Comparison of ENCODE assay signal across 11 cellular contexts in the genomic region with DNA sequence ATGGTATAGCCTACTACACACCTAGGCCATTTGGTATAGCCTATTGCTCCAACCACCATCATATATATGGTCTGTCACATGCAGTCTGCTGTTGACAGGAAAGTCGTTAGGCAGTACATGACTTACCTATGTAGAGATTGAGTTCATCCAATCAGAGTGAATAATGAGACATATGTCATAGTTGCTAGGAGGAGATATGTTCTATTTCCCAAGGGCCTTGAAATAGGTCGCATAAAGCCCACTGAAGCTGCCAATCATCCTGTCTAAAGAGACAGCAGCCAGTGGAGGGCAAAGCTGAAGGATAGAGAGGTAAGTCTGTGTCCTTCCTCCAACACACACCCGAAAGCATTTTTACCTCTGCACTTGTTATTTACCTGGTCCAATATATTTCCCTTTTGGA.
A peak's percentile ranks its signal among the peaks of the same experiment; 100 is the strongest.
DNase-seq lines count a peak whose midpoint lies in the region; ATAC-seq and TF ChIP-seq lines count a peak whose summit lies in the region.
"Had no signal": no experiment of that assay in that cellular context is flagged by ENCODE, and none has a peak within 500 bp of the region (broad histone marks: within the 10 kb centered on the region; RNA-seq: fewer than 3 reads in every experiment).

No MANE protein-coding gene starts in this region.

- no peak for TF ChIP-seq CTCF in WTC11 (IDR thresholded peaks at IDR 0.05)
- TF ChIP-seq CTCF in adrenal gland (IDR thresholded peaks at IDR 0.05), result no peak

- peaks cover 3% of the 10 kb centered on the region; the same call in 1 of the 2 replicates for H3K36me3 Mint-ChIP-seq in WTC11
- no peaks in the 10 kb centered on the region for H3K36me3 Mint-ChIP-seq in naive thymus-derived CD4-positive, alpha-beta T cell

- H3K27me3 Mint-ChIP-seq in WTC11 (ENCODE audit: low read depth), result no peaks in the 10 kb centered on the region
- H3K27me3 Mint-ChIP-seq in stimulated activated naive CD8-positive, alpha-beta T cell treated with anti-CD3 and anti-CD28 coated beads, Interleukin-15, amount 100 ng/mL, for 72 hours, result no peaks in the 10 kb centered on the region
- no peaks in the 10 kb centered on the region for H3K27me3 Mint-ChIP-seq in naive thymus-derived CD4-positive, alpha-beta T cell

- H3K27ac Mint-ChIP-seq in WTC11, result no peak overlapping the region
- H3K27ac Mint-ChIP-seq in stimulated activated naive CD8-positive, alpha-beta T cell treated with anti-CD3 and anti-CD28 coated beads, Interleukin-15, amount 100 ng/mL, for 72 hours, result no peak overlapping the region
- no peak overlapping the region for H3K27ac Mint-ChIP-seq in naive thymus-derived CD4-positive, alpha-beta T cell

- no peaks in the 10 kb centered on the region for H3K4me1 ChIP-seq in adrenal gland (replicated peaks in 1 of 2)
- no peaks in the 10 kb centered on the region for H3K4me1 ChIP-seq in naive thymus-derived CD4-positive, alpha-beta T cell (ENCODE audit: control insufficient read depth in 2 of 2, insufficient read depth in 2 of 2, low read length in 2 of 2)

- no peak overlapping the region for H3K4me3 Mint-ChIP-seq in WTC11
- H3K4me3 Mint-ChIP-seq in stimulated activated naive CD8-positive, alpha-beta T cell treated with anti-CD3 and anti-CD28 coated beads, Interleukin-15, amount 100 ng/mL, for 72 hours, result no peak overlapping the region
- H3K4me3 Mint-ChIP-seq in naive thymus-derived CD4-positive, alpha-beta T cell, result no peak overlapping the region

- no peak overlapping the region for H3K27ac ChIP-seq in adrenal gland
- H3K27ac ChIP-seq in naive thymus-derived CD4-positive, alpha-beta T cell (ENCODE audit: low read depth, low read length), result no peak overlapping the region
- H3K27ac ChIP-seq: cardiac muscle cell had no signal

- ATAC-seq in GM19397 (IDR thresholded peaks at IDR 0.05; ENCODE audit: unreplicated experiment) (peak; percentile 69), WTC11 (peak; percentile 71)
- no peak for ATAC-seq in stimulated activated naive CD8-positive, alpha-beta T cell treated with anti-CD3 and anti-CD28 coated beads, Interleukin-15, amount 100 ng/mL, for 72 hours
- no peak for ATAC-seq in naive thymus-derived CD4-positive, alpha-beta T cell
- ATAC-seq: stimulated activated naive CD8-positive, alpha-beta T cell treated with anti-CD3 and anti-CD28 coated beads, Interleukin-15, Interleukin-2, amounts not matched to agents 100 U/mL and 50 U/mL, for 24 hours had no signal

- POLR2A ChIA-PET in WTC11 (lab: Charles Lee), result no interaction called here
- POLR2A ChIA-PET in naive thymus-derived CD4-positive, alpha-beta T cell (lab: Charles Lee), result no interaction called here

- DNase-seq in DMS 273 treated with DMSO at 0.1 percent for 48 hours (lab: John Stamatoyannopoulos, UW) (peak; percentile 28), HuH-7 (ENCODE audit: low spot score) (peak; percentile 12), WTC11 (ENCODE audit: low spot score) (no peak), adrenal gland (no peak)
- DNase-seq in stimulated activated naive CD8-positive, alpha-beta T cell treated with anti-CD3 and anti-CD28 coated beads, Interleukin-15, amount 100 ng/mL, for 72 hours, result no peak
- no peak for DNase-seq in activated CD8-positive, alpha-beta memory T cell treated with anti-CD3 and anti-CD28 coated beads, Interleukin-2, amount 50 U/mL, for 48 hours
- no peak for DNase-seq in naive thymus-derived CD4-positive, alpha-beta T cell
- DNase-seq: NCI-H1105 treated with DMSO at 0.1 percent for 48 hours; stimulated activated naive CD8-positive, alpha-beta T cell treated with anti-CD3 and anti-CD28 coated beads, Interleukin-15, Interleukin-2, amounts not matched to agents 100 U/mL and 50 U/mL, for 24 hours had no signal

- no peaks in the 10 kb centered on the region for H3K4me1 Mint-ChIP-seq in WTC11
- H3K4me1 Mint-ChIP-seq in stimulated activated naive CD8-positive, alpha-beta T cell treated with anti-CD3 and anti-CD28 coated beads, Interleukin-15, amount 100 ng/mL, for 72 hours, result no peaks in the 10 kb centered on the region
- H3K4me1 Mint-ChIP-seq in naive thymus-derived CD4-positive, alpha-beta T cell, result no peaks in the 10 kb centered on the region

- intact Hi-C loops in adrenal gland (cut with DNase I), result no loop called here
- intact Hi-C loops in naive thymus-derived CD4-positive, alpha-beta T cell (cut with micrococcal nuclease), result no loop called here

- no peak overlapping the region for H3K4me3 ChIP-seq in adrenal gland
- no peak overlapping the region for H3K4me3 ChIP-seq in naive thymus-derived CD4-positive, alpha-beta T cell (ENCODE audit: low read length)
- H3K4me3 ChIP-seq: cardiac muscle cell had no signal

- H3K9me3 Mint-ChIP-seq in WTC11, result peaks cover 18% of the 10 kb centered on the region
- H3K9me3 Mint-ChIP-seq in stimulated activated naive CD8-positive, alpha-beta T cell treated with anti-CD3 and anti-CD28 coated beads, Interleukin-15, amount 100 ng/mL, for 72 hours, result peaks cover 7 to 10% of the 10 kb centered on the region in 2 donors
- peaks cover 0 to 10% (median 2%) of the 10 kb centered on the region in 11 donors for H3K9me3 Mint-ChIP-seq in naive thymus-derived CD4-positive, alpha-beta T cell

- no peaks in the 10 kb centered on the region for H3K9me3 ChIP-seq in adrenal gland (replicated peaks in 1 of 3)
- no peaks in the 10 kb centered on the region for H3K9me3 ChIP-seq in naive thymus-derived CD4-positive, alpha-beta T cell (ENCODE audit: control insufficient read depth in 2 of 3, low read length in 3 of 3)

- H3K36me3 ChIP-seq in adrenal gland (replicated peaks in 1 of 2), result no peaks in the 10 kb centered on the region
- H3K36me3 ChIP-seq in naive thymus-derived CD4-positive, alpha-beta T cell (ENCODE audit: control insufficient read depth in 2 of 3, insufficient read depth in 3 of 3, low read length in 3 of 3), result no peaks in the 10 kb centered on the region
- H3K36me3 ChIP-seq: cardiac muscle cell had no signal

- no peaks in the 10 kb centered on the region for H3K27me3 ChIP-seq in adrenal gland
- H3K27me3 ChIP-seq in naive thymus-derived CD4-positive, alpha-beta T cell (ENCODE audit: control insufficient read depth in 2 of 2, insufficient read depth in 2 of 2, low read length in 2 of 2), result no peaks in the 10 kb centered on the region
- H3K27me3 ChIP-seq: cardiac muscle cell had no signal

- 61 to 74% (median 65%) methylated on average over 3 of the region's 3 CpGs for WGBS in adrenal gland, 4 donors

- CTCF ChIA-PET in WTC11 (lab: Charles Lee), result no interaction called here
- CTCF ChIA-PET in naive thymus-derived CD4-positive, alpha-beta T cell (lab: Charles Lee), result no interaction called here

- no peak for TF ChIP-seq POLR2A in adrenal gland (IDR thresholded peaks at IDR 0.05)

TF ChIP-seq in WTC11, 78 proteins besides CTCF, POLR2A, EP300 and RAD21 (continues in another document):
- TF ChIP-seq, protein P1, sequence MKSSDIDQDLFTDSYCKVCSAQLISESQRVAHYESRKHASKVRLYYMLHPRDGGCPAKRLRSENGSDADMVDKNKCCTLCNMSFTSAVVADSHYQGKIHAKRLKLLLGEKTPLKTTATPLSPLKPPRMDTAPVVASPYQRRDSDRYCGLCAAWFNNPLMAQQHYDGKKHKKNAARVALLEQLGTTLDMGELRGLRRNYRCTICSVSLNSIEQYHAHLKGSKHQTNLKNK (CRISPR knock-in tag; IDR thresholded peaks at IDR 0.05), result no peak
- TF ChIP-seq, protein P2, sequence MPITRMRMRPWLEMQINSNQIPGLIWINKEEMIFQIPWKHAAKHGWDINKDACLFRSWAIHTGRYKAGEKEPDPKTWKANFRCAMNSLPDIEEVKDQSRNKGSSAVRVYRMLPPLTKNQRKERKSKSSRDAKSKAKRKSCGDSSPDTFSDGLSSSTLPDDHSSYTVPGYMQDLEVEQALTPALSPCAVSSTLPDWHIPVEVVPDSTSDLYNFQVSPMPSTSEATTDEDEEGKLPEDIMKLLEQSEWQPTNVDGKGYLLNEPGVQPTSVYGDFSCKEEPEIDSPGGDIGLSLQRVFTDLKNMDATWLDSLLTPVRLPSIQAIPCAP (CRISPR knock-in tag; IDR thresholded peaks at IDR 0.05), result no peak
- TF ChIP-seq ELF4 (CRISPR knock-in tag; IDR thresholded peaks at IDR 0.05; ENCODE audit: low read depth) (no peak), FOXP1 (CRISPR knock-in tag; IDR thresholded peaks at IDR 0.05; ENCODE audit: borderline replicate concordance) (no peak), CREM (CRISPR knock-in tag; IDR thresholded peaks at IDR 0.05) (no peak)
- TF ChIP-seq, protein P3, sequence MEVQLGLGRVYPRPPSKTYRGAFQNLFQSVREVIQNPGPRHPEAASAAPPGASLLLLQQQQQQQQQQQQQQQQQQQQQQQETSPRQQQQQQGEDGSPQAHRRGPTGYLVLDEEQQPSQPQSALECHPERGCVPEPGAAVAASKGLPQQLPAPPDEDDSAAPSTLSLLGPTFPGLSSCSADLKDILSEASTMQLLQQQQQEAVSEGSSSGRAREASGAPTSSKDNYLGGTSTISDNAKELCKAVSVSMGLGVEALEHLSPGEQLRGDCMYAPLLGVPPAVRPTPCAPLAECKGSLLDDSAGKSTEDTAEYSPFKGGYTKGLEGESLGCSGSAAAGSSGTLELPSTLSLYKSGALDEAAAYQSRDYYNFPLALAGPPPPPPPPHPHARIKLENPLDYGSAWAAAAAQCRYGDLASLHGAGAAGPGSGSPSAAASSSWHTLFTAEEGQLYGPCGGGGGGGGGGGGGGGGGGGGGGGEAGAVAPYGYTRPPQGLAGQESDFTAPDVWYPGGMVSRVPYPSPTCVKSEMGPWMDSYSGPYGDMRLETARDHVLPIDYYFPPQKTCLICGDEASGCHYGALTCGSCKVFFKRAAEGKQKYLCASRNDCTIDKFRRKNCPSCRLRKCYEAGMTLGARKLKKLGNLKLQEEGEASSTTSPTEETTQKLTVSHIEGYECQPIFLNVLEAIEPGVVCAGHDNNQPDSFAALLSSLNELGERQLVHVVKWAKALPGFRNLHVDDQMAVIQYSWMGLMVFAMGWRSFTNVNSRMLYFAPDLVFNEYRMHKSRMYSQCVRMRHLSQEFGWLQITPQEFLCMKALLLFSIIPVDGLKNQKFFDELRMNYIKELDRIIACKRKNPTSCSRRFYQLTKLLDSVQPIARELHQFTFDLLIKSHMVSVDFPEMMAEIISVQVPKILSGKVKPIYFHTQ (CRISPR knock-in tag; IDR thresholded peaks at IDR 0.05), result no peak
- TF ChIP-seq, protein P4, sequence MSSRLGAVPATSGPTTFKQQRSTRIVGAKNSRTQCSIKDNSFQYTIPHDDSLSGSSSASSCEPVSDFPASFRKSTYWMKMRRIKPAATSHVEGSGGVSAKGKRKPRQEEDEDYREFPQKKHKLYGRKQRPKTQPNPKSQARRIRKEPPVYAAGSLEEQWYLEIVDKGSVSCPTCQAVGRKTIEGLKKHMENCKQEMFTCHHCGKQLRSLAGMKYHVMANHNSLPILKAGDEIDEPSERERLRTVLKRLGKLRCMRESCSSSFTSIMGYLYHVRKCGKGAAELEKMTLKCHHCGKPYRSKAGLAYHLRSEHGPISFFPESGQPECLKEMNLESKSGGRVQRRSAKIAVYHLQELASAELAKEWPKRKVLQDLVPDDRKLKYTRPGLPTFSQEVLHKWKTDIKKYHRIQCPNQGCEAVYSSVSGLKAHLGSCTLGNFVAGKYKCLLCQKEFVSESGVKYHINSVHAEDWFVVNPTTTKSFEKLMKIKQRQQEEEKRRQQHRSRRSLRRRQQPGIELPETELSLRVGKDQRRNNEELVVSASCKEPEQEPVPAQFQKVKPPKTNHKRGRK (CRISPR knock-in tag; IDR thresholded peaks at IDR 0.05; ENCODE audit: borderline replicate concordance), result no peak

Comparison
In these comparisons a context has a peak if more than half of its experiments do, and no peak if none do; other contexts are left out.
1. DNase-seq: peak in DMS 273 treated with DMSO at 0.1 percent for 48 hours (single experiment) and HuH-7 (single experiment); none in WTC11 (single experiment), adrenal gland (0 of 7), stimulated activated naive CD8-positive, alpha-beta T cell treated with anti-CD3 and anti-CD28 coated beads, Interleukin-15, amount 100 ng/mL, for 72 hours (0 of 2), activated CD8-positive, alpha-beta memory T cell treated with anti-CD3 and anti-CD28 coated beads, Interleukin-2, amount 50 U/mL, for 48 hours (single experiment) and naive thymus-derived CD4-positive, alpha-beta T cell (0 of 9).
2. ATAC-seq: peak in GM19397 (single experiment) and WTC11 (single experiment); none in stimulated activated naive CD8-positive, alpha-beta T cell treated with anti-CD3 and anti-CD28 coated beads, Interleukin-15, amount 100 ng/mL, for 72 hours (single experiment) and naive thymus-derived CD4-positive, alpha-beta T cell (single experiment).